Comparison of ENCODE assay signal across 25 cellular contexts in the genomic region with DNA sequence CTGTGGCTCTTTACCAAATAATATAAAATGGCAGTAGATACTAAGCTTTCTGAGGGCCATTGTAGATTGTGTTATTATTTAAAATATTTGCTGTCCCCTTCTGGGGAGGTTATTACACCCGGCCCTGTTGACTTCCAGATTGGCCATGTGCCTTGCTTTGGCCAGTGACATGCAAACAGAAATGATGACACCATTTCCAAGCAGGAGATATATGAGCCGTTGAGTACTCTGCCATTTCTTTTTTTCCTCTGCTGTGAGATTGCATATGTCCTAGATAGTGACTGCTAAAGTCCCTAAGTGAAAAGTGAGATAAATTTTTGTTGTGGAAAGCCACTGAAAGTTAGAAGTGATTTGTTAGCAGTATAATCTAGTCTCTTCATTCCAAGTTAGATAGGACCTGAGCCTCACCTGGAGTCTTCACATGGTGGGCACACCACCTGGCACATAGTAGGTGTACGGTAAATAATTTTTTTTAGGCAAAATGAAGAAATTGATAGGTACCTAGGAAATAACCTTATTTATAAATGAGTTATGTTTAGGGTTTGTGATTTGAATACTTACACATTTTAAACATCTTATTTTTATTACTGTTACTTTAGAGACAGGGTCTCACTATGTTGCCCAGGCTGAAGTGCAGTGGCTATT.
"Had no signal": no experiment of that assay in that cellular context is flagged by ENCODE, and none has a peak within 500 bp of the region (broad histone marks: within the 10 kb centered on the region; RNA-seq: fewer than 3 reads in every experiment).

No MANE protein-coding gene starts in this region.

- H3K9me3 Mint-ChIP-seq: activated CD4-positive, alpha-beta T cell treated with anti-CD3 and anti-CD28 coated beads, Interleukin-2, amount 10 ng/mL, durations not matched to agents 24 days and 14 days; activated CD8-positive, alpha-beta T cell treated with anti-CD3 and anti-CD28 coated beads for 36 hours; activated naive CD4-positive, alpha-beta T cell treated with anti-CD3 and anti-CD28 coated beads, Interleukin-2, amount 10 ng/mL, durations not matched to agents 7 days and 5 days; activated T-helper 1 cell treated with anti-CD3 and anti-CD28 coated beads, Interleukin-12 subunit alpha, Interleukin-12 subunit beta, Interleukin-2, Interleukin-4 antibody, amounts not matched to agents 30 ng/mL and 10 ng/mL and 1 ng/mL, durations not matched to agents 14 hours and 24 hours and 36 hours; T-helper 2 cell treated with Interferon-gamma antibody and Interleukin-4, amounts not matched to agents 5 μg/mL and 100 μg/mL, for 36 hours had no signal

- H3K27me3 Mint-ChIP-seq: activated CD4-positive, alpha-beta T cell treated with anti-CD3 and anti-CD28 coated beads, Interleukin-2, amount 10 ng/mL, durations not matched to agents 24 days and 14 days; activated CD8-positive, alpha-beta T cell treated with anti-CD3 and anti-CD28 coated beads for 36 hours; activated naive CD4-positive, alpha-beta T cell treated with anti-CD3 and anti-CD28 coated beads, Interleukin-2, amount 10 ng/mL, durations not matched to agents 7 days and 5 days had no signal

- H3K27ac ChIP-seq: ascending aorta, cardiac muscle cell, SJCRH30, SK-N-MC had no signal

- H3K4me3 ChIP-seq: ascending aorta, cardiac muscle cell, SJCRH30, SK-N-MC had no signal

- ATAC-seq: activated CD8-positive, alpha-beta T cell treated with anti-CD3 and anti-CD28 coated beads for 36 hours; Panc1 had no signal

- H3K4me3 Mint-ChIP-seq: activated CD4-positive, alpha-beta T cell treated with anti-CD3 and anti-CD28 coated beads, Interleukin-2, amount 10 ng/mL, durations not matched to agents 24 days and 14 days; activated CD8-positive, alpha-beta T cell treated with anti-CD3 and anti-CD28 coated beads for 36 hours; activated naive CD4-positive, alpha-beta T cell treated with anti-CD3 and anti-CD28 coated beads, Interleukin-2, amount 10 ng/mL, durations not matched to agents 7 days and 5 days; activated T-helper 1 cell treated with anti-CD3 and anti-CD28 coated beads, Interleukin-12 subunit alpha, Interleukin-12 subunit beta, Interleukin-2, Interleukin-4 antibody, amounts not matched to agents 30 ng/mL and 10 ng/mL and 1 ng/mL, durations not matched to agents 14 hours and 24 hours and 36 hours; T-helper 2 cell treated with Interferon-gamma antibody and Interleukin-4, amounts not matched to agents 5 μg/mL and 100 μg/mL, for 36 hours had no signal

- H3K27ac Mint-ChIP-seq: activated CD4-positive, alpha-beta T cell treated with anti-CD3 and anti-CD28 coated beads, Interleukin-2, amount 10 ng/mL, durations not matched to agents 24 days and 14 days; activated CD8-positive, alpha-beta T cell treated with anti-CD3 and anti-CD28 coated beads for 36 hours; activated naive CD4-positive, alpha-beta T cell treated with anti-CD3 and anti-CD28 coated beads, Interleukin-2, amount 10 ng/mL, durations not matched to agents 7 days and 5 days; activated T-helper 1 cell treated with anti-CD3 and anti-CD28 coated beads, Interleukin-12 subunit alpha, Interleukin-12 subunit beta, Interleukin-2, Interleukin-4 antibody, amounts not matched to agents 30 ng/mL and 10 ng/mL and 1 ng/mL, durations not matched to agents 14 hours and 24 hours and 36 hours; T-helper 2 cell treated with Interferon-gamma antibody and Interleukin-4, amounts not matched to agents 5 μg/mL and 100 μg/mL, for 36 hours had no signal

- H3K36me3 ChIP-seq: ascending aorta, cardiac muscle cell, SJCRH30 had no signal

- H3K9me3 ChIP-seq: ascending aorta, SJCRH30 had no signal

- H3K4me1 ChIP-seq: ascending aorta, SJCRH30 had no signal

- H3K27me3 ChIP-seq: ascending aorta, cardiac muscle cell, SJCRH30 had no signal

- DNase-seq: activated CD4-positive, alpha-beta T cell treated with anti-CD3 and anti-CD28 coated beads, Interleukin-2, amount 10 ng/mL, durations not matched to agents 24 days and 14 days; activated CD4-positive, alpha-beta T cell treated with anti-CD3 and anti-CD28 coated beads, Interleukin-2, amount 50 U/mL, for 4 hours; activated CD8-positive, alpha-beta T cell treated with anti-CD3 and anti-CD28 coated beads for 36 hours; activated effector memory CD4-positive, alpha-beta T cell treated with Interleukin-2 at 50 U/mL for 16 hours; activated naive CD4-positive, alpha-beta T cell treated with anti-CD3 and anti-CD28 coated beads, Interleukin-2, amount 10 ng/mL, durations not matched to agents 7 days and 5 days; activated T-cell treated with anti-CD3 and anti-CD28 coated beads, Interleukin-2, amount 50 U/mL, for 1 hour; NCI-H1048; NCI-H1105 treated with DMSO at 0.1 percent for 48 hours; NCI-H1436; NCI-H1694; NCI-H1930; NCI-H2081 treated with DMSO at 0.1 percent for 48 hours; NCI-H226; NCI-H446 treated with DMSO at 0.1 percent for 48 hours; NCI-H524; NCI-H69; NCI-H82; SHP77 had no signal
